ENCODE assay signal across 8 cellular contexts in genomic region chr19:42242512-42243409, GRCh38. TPM values are rescaled to one million over a fixed set of nuclear protein-coding genes. Genes with fewer than 3 reads are reported as not detected.
DNase-seq lines count a peak whose midpoint lies in the region; ATAC-seq and TF ChIP-seq lines count a peak whose summit lies in the region.

Gene GSK3A, minus strand, starts transcription at chr19:42242602. Its CDS starts 137 bp downstream, at chr19:42242465.

- H3K36me3 Mint-ChIP-seq in activated T-helper 1 cell treated with anti-CD3 and anti-CD28 coated beads, Interleukin-12 subunit alpha, Interleukin-12 subunit beta, Interleukin-2, Interleukin-4 antibody, amounts not matched to agents 30 ng/mL and 10 ng/mL and 1 ng/mL, durations not matched to agents 14 hours and 24 hours and 36 hours (ENCODE audit: low read depth) = peaks cover 13% of the 10 kb centered on the region

- in situ Hi-C loops in GM23248 (cut with MboI) = no loop called here

- TF ChIP-seq CTCF in DND-41 (IDR thresholded peaks at IDR 0.05; ENCODE audit: borderline replicate concordance, extremely low read depth, low read length, poor library complexity, severe bottlenecking) (no peak), esophagus squamous epithelium (IDR thresholded peaks at IDR 0.05) (peak in 1 of 6 experiments; percentile 16)

- peak in 3 of 4 donors; percentile 83 to 88 (median 84) for TF ChIP-seq POLR2A in esophagus squamous epithelium (IDR thresholded peaks at IDR 0.05)

- H3K4me2 ChIP-seq in DND-41 (ENCODE audit: insufficient read depth, low read length) = peak within 1 kb of the TSS; percentile 97
- peak within 1 kb of the TSS; percentile 97 for H3K4me2 ChIP-seq in GM23248 (ENCODE audit: unreplicated experiment)

- H3F3A ChIP-seq in GM23248 (ENCODE audit: insufficient read depth) = peaks cover 29% of the 10 kb centered on the region

- H3K27me3 ChIP-seq in DND-41 (ENCODE audit: insufficient read depth, low read length, poor library complexity) (no peaks in the 10 kb centered on the region), GM23248 (replicated peaks; ENCODE audit: insufficient read depth) (no peaks in the 10 kb centered on the region), esophagus squamous epithelium (no peaks in the 10 kb centered on the region)

- H3K27ac Mint-ChIP-seq in activated T-helper 1 cell treated with anti-CD3 and anti-CD28 coated beads, Interleukin-12 subunit alpha, Interleukin-12 subunit beta, Interleukin-2, Interleukin-4 antibody, amounts not matched to agents 30 ng/mL and 10 ng/mL and 1 ng/mL, durations not matched to agents 14 hours and 24 hours and 36 hours = peak within 1 kb of the TSS; percentile 89

- H3K4me1 Mint-ChIP-seq in activated T-helper 1 cell treated with anti-CD3 and anti-CD28 coated beads, Interleukin-12 subunit alpha, Interleukin-12 subunit beta, Interleukin-2, Interleukin-4 antibody, amounts not matched to agents 30 ng/mL and 10 ng/mL and 1 ng/mL, durations not matched to agents 14 hours and 24 hours and 36 hours (ENCODE audit: low read depth) = peaks cover 56% of the 10 kb centered on the region

- peaks cover 22% of the 10 kb centered on the region; the same call in 1 of the 2 replicates for H4K20me1 ChIP-seq in DND-41 (ENCODE audit: insufficient read depth, low read length)
- H4K20me1 ChIP-seq in GM23248 (ENCODE audit: insufficient read depth) = no peaks in the 10 kb centered on the region

- H3K9me3 ChIP-seq in DND-41 (ENCODE audit: insufficient read depth, low read length, severe bottlenecking) = no peaks in the 10 kb centered on the region
- no peaks in the 10 kb centered on the region for H3K9me3 ChIP-seq in GM23248 (ENCODE audit: low read depth)
- no peaks in the 10 kb centered on the region for H3K9me3 ChIP-seq in esophagus squamous epithelium

- peaks cover 51% of the 10 kb centered on the region for H3K79me2 ChIP-seq in DND-41 (ENCODE audit: insufficient read depth, low read length)
- peaks cover 43% of the 10 kb centered on the region for H3K79me2 ChIP-seq in GM23248 (ENCODE audit: insufficient read depth)

- H3K27ac ChIP-seq in DND-41 (ENCODE audit: low read length) = peak within 1 kb of the TSS; percentile 94
- H3K27ac ChIP-seq in GM23248 = peak within 1 kb of the TSS; percentile 67
- peak within 1 kb of the TSS; percentile 89 to 98 (median 96) for H3K27ac ChIP-seq in esophagus squamous epithelium

- H3K4me3 Mint-ChIP-seq in activated T-helper 1 cell treated with anti-CD3 and anti-CD28 coated beads, Interleukin-12 subunit alpha, Interleukin-12 subunit beta, Interleukin-2, Interleukin-4 antibody, amounts not matched to agents 30 ng/mL and 10 ng/mL and 1 ng/mL, durations not matched to agents 14 hours and 24 hours and 36 hours = peak within 1 kb of the TSS; percentile 92

- no peaks in the 10 kb centered on the region for H3K9me2 ChIP-seq in GM23248 (ENCODE audit: insufficient read depth)

- intact Hi-C loops in activated T-helper 1 cell treated with anti-CD3 and anti-CD28 coated beads, Interleukin-12 subunit alpha, Interleukin-12 subunit beta, Interleukin-2, Interleukin-4 antibody, amounts not matched to agents 30 ng/mL and 10 ng/mL and 1 ng/mL, durations not matched to agents 14 hours and 24 hours and 36 hours (cut with micrococcal nuclease) = loop anchor here (1.0 to 10.0 kb wide), 10 partner anchors 22 to 978 kb away; partner anchors contain the start of genes ARHGEF1, HNRNPUL1, MEGF8 and PAFAH1B3
- intact Hi-C loops in esophagus squamous epithelium (cut with DNase I) = loop anchor here (10.0 kb wide), 1 partner anchor 52 kb away; no protein-coding TSS in a partner anchor

- 1% methylated on average over 72 to 75 of the region's 76 CpGs for WGBS in GM23248 (ENCODE audit: low coverage in 1 of 2, low lambda C conversion rate in 2 of 2, missing lambda C conversion rate in 2 of 2), 2 experiments
- 0% methylated on average over 7 to 35 of the region's 76 CpGs for WGBS in esophagus squamous epithelium, 2 donors

- H3K4me3 ChIP-seq in DND-41 (ENCODE audit: low read depth in 1 of 2, low read length in 2 of 2) = peak within 1 kb of the TSS; percentile 70 to 85
- peak within 1 kb of the TSS; percentile 86 for H3K4me3 ChIP-seq in GM23248
- peak within 1 kb of the TSS; percentile 80 to 98 (median 90) for H3K4me3 ChIP-seq in esophagus squamous epithelium

- DNase-seq in DND-41 (peak; percentile 97), GM23248 (peak; percentile 99), Kasumi-1 (lab: John Stamatoyannopoulos, UW) (peak; percentile 98), RPMI7951 (ENCODE audit: low read depth) (peak; percentile 99), esophagus squamous epithelium (lab: John Stamatoyannopoulos, UW) (peak; percentile 99), myocyte (ENCODE audit: low read depth) (peak; percentile 100)
- DNase-seq in activated T-helper 1 cell treated with anti-CD3 and anti-CD28 coated beads, Interleukin-12 subunit alpha, Interleukin-12 subunit beta, Interleukin-2, Interleukin-4 antibody, amounts not matched to agents 30 ng/mL and 10 ng/mL and 1 ng/mL, durations not matched to agents 14 hours and 24 hours and 36 hours (ENCODE audit: low spot score) = peak; percentile 95
- DNase-seq in stimulated activated CD8-positive, alpha-beta memory T cell treated with anti-CD3 and anti-CD28 coated beads, Interleukin-7, amount 100 ng/mL, for 48 hours (ENCODE audit: extremely low read depth in 1 of 2, low read depth in 1 of 2) = peak; percentile 92 to 93

- H3K9me3 Mint-ChIP-seq in activated T-helper 1 cell treated with anti-CD3 and anti-CD28 coated beads, Interleukin-12 subunit alpha, Interleukin-12 subunit beta, Interleukin-2, Interleukin-4 antibody, amounts not matched to agents 30 ng/mL and 10 ng/mL and 1 ng/mL, durations not matched to agents 14 hours and 24 hours and 36 hours = no peaks in the 10 kb centered on the region

- no peaks in the 10 kb centered on the region for H3K27me3 Mint-ChIP-seq in activated T-helper 1 cell treated with anti-CD3 and anti-CD28 coated beads, Interleukin-12 subunit alpha, Interleukin-12 subunit beta, Interleukin-2, Interleukin-4 antibody, amounts not matched to agents 30 ng/mL and 10 ng/mL and 1 ng/mL, durations not matched to agents 14 hours and 24 hours and 36 hours (ENCODE audit: insufficient read depth)

- peaks cover 44% of the 10 kb centered on the region for H3K4me1 ChIP-seq in DND-41 (ENCODE audit: insufficient read depth, low read length)
- H3K4me1 ChIP-seq in GM23248 (ENCODE audit: insufficient read depth) = peaks cover 35% of the 10 kb centered on the region
- peaks cover 20 to 78% (median 28%) of the 10 kb centered on the region in 3 donors for H3K4me1 ChIP-seq in esophagus squamous epithelium

- H3K36me3 ChIP-seq in DND-41 (ENCODE audit: insufficient read depth, low read length) (peaks cover 29% of the 10 kb centered on the region), GM23248 (ENCODE audit: low read depth) (no peaks in the 10 kb centered on the region), esophagus squamous epithelium (peaks cover 0 to 25% (median 0%) of the 10 kb centered on the region in 3 donors)

- ATAC-seq in DND-41 (ENCODE audit: insufficient read depth, low read depth) = peak; percentile 80

- H3K9ac ChIP-seq in DND-41 (ENCODE audit: low read depth, low read length) = peak within 1 kb of the TSS; percentile 82
- H3K9ac ChIP-seq in GM23248 = peak within 1 kb of the TSS; percentile 89

- H2AFZ ChIP-seq in DND-41 (ENCODE audit: low read depth, low read length) (peak within 1 kb of the TSS; percentile 81), GM23248 (peak within 1 kb of the TSS; percentile 85)

RNA-seq across cellular contexts. Expression of gene GSK3A, which starts in this region (rescaled TPM):
- 23.1 and 33.4 TPM in 2 replicates for total RNA-seq in GM23248 (2014; rRNA removed; shearing (Covaris generic))
- 13.0 and 13.1 TPM in 2 replicates for polyA plus RNA-seq in GM23248 (2016; fragmentation: Nextera tagmentation; extraction: Ambion mirVana)
- total RNA-seq in RPMI7951 (2014; rRNA removed; shearing (Covaris generic)) = 26.7 and 30.2 TPM in 2 replicates
- total RNA-seq in activated T-helper 1 cell treated with anti-CD3 and anti-CD28 coated beads, Interleukin-12 subunit alpha, Interleukin-12 subunit beta, Interleukin-2, Interleukin-4 antibody, amounts not matched to agents 30 ng/mL and 10 ng/mL and 1 ng/mL, durations not matched to agents 14 hours and 24 hours and 36 hours = 56.6 and 57.2 TPM in 2 replicates
- total RNA-seq in esophagus squamous epithelium = 10 to 100 TPM; 15.9 to 29.6 (median 26.5) TPM
- 30.5 and 35.0 TPM in 2 replicates for total RNA-seq in myocyte
- polyA plus RNA-seq in myocyte (2012) = 54.0 TPM

Comparison
In these comparisons a context has a peak if more than half of its experiments do, and no peak if none do; other contexts are left out.
1. Peak in every context shown above with its lines: DNase-seq, ATAC-seq, H3K4me3 ChIP-seq and H3K27ac ChIP-seq.